1 cellular context compared by ENCODE assay signal in genomic region chr19:15125232-15126067, GRCh38.
A peak's percentile ranks its signal among the peaks of the same experiment; 100 is the strongest.
TF ChIP-seq lines count a peak whose summit lies in the region.

No MANE protein-coding gene starts in this region.

TF ChIP-seq in WTC11, 78 proteins besides CTCF, POLR2A, EP300 and RAD21 (continued from another document):
- TF ChIP-seq ATF2 (CRISPR knock-in tag; IDR thresholded peaks at IDR 0.05; ENCODE audit: borderline replicate concordance, low read depth) (no peak), ZNF263 (CRISPR knock-in tag; IDR thresholded peaks at IDR 0.05; ENCODE audit: low read depth) (no peak), EMX1 (CRISPR knock-in tag; IDR thresholded peaks at IDR 0.05) (no peak), NR3C1 (CRISPR knock-in tag; conservative IDR thresholded peaks at IDR 0.05; ENCODE audit: low read depth) (no peak), PREB (CRISPR knock-in tag; IDR thresholded peaks at IDR 0.05; ENCODE audit: borderline replicate concordance) (no peak), ETV6 (CRISPR knock-in tag; IDR thresholded peaks at IDR 0.05) (0 out of 2 replicates have a peak, but pooled peaks have one; percentile 46), FOXK1 (CRISPR knock-in tag; IDR thresholded peaks at IDR 0.05) (no peak; the same call in 1 of the 2 replicates), KAT7 (CRISPR knock-in tag; IDR thresholded peaks at IDR 0.05; ENCODE audit: borderline replicate concordance) (no peak), NR2C2 (CRISPR knock-in tag; IDR thresholded peaks at IDR 0.05) (no peak), ZBTB21 (CRISPR knock-in tag; IDR thresholded peaks at IDR 0.05; ENCODE audit: borderline replicate concordance) (peak; percentile 21; the same call in 1 of the 2 replicates), PRRX2 (CRISPR knock-in tag; IDR thresholded peaks at IDR 0.05) (no peak), ZNF317 (CRISPR knock-in tag; IDR thresholded peaks at IDR 0.05; ENCODE audit: borderline replicate concordance, low read depth) (no peak), GRHL2 (CRISPR knock-in tag; IDR thresholded peaks at IDR 0.05; ENCODE audit: insufficient replicate concordance, severe bottlenecking) (no peak), USF1 (CRISPR knock-in tag; IDR thresholded peaks at IDR 0.05) (peak; percentile 97), HMGA2 (CRISPR knock-in tag; IDR thresholded peaks at IDR 0.05) (no peak), NFE2L1 (CRISPR knock-in tag; IDR thresholded peaks at IDR 0.05) (no peak), SP1 (CRISPR knock-in tag; conservative IDR thresholded peaks at IDR 0.05) (peak; percentile 79), ELF4 (CRISPR knock-in tag; IDR thresholded peaks at IDR 0.05; ENCODE audit: low read depth) (no peak), FOXJ3 (CRISPR knock-in tag; IDR thresholded peaks at IDR 0.05; ENCODE audit: borderline replicate concordance) (no peak), ZNF121 (CRISPR knock-in tag; IDR thresholded peaks at IDR 0.05) (no peak), ZNF425 (CRISPR knock-in tag; conservative IDR thresholded peaks at IDR 0.05) (no peak), NFATC4 (CRISPR knock-in tag; IDR thresholded peaks at IDR 0.05) (no peak), ATF1 (CRISPR knock-in tag; IDR thresholded peaks at IDR 0.05) (no peak), SMAD4 (CRISPR knock-in tag; IDR thresholded peaks at IDR 0.05) (peak; percentile 47; the same call in 1 of the 2 replicates), TCF7 (CRISPR knock-in tag; IDR thresholded peaks at IDR 0.05; ENCODE audit: low read depth) (no peak), FOXP1 (CRISPR knock-in tag; IDR thresholded peaks at IDR 0.05; ENCODE audit: borderline replicate concordance) (0 out of 2 replicates have a peak, but pooled peaks have one; percentile 7), STAT6 (CRISPR knock-in tag; conservative IDR thresholded peaks at IDR 0.05; ENCODE audit: low read depth) (no peak), JUN (CRISPR knock-in tag; IDR thresholded peaks at IDR 0.05) (no peak), ZNF138 (CRISPR knock-in tag; conservative IDR thresholded peaks at IDR 0.05) (no peak), FOXP4 (CRISPR knock-in tag; IDR thresholded peaks at IDR 0.05) (no peak; the same call in 1 of the 2 replicates), ZNF423 (CRISPR knock-in tag; IDR thresholded peaks at IDR 0.05) (no peak)
- TF ChIP-seq, protein P1, sequence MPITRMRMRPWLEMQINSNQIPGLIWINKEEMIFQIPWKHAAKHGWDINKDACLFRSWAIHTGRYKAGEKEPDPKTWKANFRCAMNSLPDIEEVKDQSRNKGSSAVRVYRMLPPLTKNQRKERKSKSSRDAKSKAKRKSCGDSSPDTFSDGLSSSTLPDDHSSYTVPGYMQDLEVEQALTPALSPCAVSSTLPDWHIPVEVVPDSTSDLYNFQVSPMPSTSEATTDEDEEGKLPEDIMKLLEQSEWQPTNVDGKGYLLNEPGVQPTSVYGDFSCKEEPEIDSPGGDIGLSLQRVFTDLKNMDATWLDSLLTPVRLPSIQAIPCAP (CRISPR knock-in tag; IDR thresholded peaks at IDR 0.05) = no peak
- TF ChIP-seq, protein P2, sequence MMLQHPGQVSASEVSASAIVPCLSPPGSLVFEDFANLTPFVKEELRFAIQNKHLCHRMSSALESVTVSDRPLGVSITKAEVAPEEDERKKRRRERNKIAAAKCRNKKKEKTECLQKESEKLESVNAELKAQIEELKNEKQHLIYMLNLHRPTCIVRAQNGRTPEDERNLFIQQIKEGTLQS (CRISPR knock-in tag; conservative IDR thresholded peaks at IDR 0.05) = no peak
- TF ChIP-seq, protein P3, sequence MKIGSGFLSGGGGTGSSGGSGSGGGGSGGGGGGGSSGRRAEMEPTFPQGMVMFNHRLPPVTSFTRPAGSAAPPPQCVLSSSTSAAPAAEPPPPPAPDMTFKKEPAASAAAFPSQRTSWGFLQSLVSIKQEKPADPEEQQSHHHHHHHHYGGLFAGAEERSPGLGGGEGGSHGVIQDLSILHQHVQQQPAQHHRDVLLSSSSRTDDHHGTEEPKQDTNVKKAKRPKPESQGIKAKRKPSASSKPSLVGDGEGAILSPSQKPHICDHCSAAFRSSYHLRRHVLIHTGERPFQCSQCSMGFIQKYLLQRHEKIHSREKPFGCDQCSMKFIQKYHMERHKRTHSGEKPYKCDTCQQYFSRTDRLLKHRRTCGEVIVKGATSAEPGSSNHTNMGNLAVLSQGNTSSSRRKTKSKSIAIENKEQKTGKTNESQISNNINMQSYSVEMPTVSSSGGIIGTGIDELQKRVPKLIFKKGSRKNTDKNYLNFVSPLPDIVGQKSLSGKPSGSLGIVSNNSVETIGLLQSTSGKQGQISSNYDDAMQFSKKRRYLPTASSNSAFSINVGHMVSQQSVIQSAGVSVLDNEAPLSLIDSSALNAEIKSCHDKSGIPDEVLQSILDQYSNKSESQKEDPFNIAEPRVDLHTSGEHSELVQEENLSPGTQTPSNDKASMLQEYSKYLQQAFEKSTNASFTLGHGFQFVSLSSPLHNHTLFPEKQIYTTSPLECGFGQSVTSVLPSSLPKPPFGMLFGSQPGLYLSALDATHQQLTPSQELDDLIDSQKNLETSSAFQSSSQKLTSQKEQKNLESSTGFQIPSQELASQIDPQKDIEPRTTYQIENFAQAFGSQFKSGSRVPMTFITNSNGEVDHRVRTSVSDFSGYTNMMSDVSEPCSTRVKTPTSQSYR (CRISPR knock-in tag; IDR thresholded peaks at IDR 0.05) = no peak
- TF ChIP-seq, protein P4, sequence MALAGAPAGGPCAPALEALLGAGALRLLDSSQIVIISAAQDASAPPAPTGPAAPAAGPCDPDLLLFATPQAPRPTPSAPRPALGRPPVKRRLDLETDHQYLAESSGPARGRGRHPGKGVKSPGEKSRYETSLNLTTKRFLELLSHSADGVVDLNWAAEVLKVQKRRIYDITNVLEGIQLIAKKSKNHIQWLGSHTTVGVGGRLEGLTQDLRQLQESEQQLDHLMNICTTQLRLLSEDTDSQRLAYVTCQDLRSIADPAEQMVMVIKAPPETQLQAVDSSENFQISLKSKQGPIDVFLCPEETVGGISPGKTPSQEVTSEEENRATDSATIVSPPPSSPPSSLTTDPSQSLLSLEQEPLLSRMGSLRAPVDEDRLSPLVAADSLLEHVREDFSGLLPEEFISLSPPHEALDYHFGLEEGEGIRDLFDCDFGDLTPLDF (CRISPR knock-in tag; IDR thresholded peaks at IDR 0.05) = no peak
- TF ChIP-seq, protein P5, sequence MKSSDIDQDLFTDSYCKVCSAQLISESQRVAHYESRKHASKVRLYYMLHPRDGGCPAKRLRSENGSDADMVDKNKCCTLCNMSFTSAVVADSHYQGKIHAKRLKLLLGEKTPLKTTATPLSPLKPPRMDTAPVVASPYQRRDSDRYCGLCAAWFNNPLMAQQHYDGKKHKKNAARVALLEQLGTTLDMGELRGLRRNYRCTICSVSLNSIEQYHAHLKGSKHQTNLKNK (CRISPR knock-in tag; IDR thresholded peaks at IDR 0.05) = no peak
